Comparison of ENCODE assay signal across 2 cellular contexts in genomic region chr14:52550661-52551060, GRCh38.
TF ChIP-seq lines count a peak whose summit lies in the region.

No MANE protein-coding gene starts in this region.

TF ChIP-seq in HepG2, 621 proteins besides CTCF, POLR2A, EP300 and RAD21:
- TF ChIP-seq ZNF33B (CRISPR knock-in tag; IDR thresholded peaks at IDR 0.05) (no peak), ISX (CRISPR knock-in tag; conservative IDR thresholded peaks at IDR 0.05) (no peak), ZFY (CRISPR knock-in tag; IDR thresholded peaks at IDR 0.05) (no peak), ZNF205 (CRISPR knock-in tag; IDR thresholded peaks at IDR 0.05) (no peak), SIN3A (IDR thresholded peaks at IDR 0.05; ENCODE audit: borderline replicate concordance, low read depth, low read length) (no peak), ZNF232 (CRISPR knock-in tag; IDR thresholded peaks at IDR 0.05; ENCODE audit: borderline replicate concordance) (no peak), ZNF224 (CRISPR knock-in tag; IDR thresholded peaks at IDR 0.05) (no peak), HCFC1 (IDR thresholded peaks at IDR 0.05; ENCODE audit: low read depth, low read length) (no peak), ZBTB46 (CRISPR knock-in tag; IDR thresholded peaks at IDR 0.05; ENCODE audit: borderline replicate concordance) (no peak), CEBPZ (IDR thresholded peaks at IDR 0.05; ENCODE audit: low read length) (no peak), GPBP1L1 (CRISPR knock-in tag; IDR thresholded peaks at IDR 0.05) (no peak), NR2F2 (IDR thresholded peaks at IDR 0.05; ENCODE audit: borderline replicate concordance, low read depth) (no peak), GATA4 (IDR thresholded peaks at IDR 0.05; ENCODE audit: borderline replicate concordance, low read depth) (no peak), KDM3A (CRISPR knock-in tag; IDR thresholded peaks at IDR 0.05; ENCODE audit: low read depth) (no peak), RFX5 (IDR thresholded peaks at IDR 0.05; ENCODE audit: low read depth, low read length) (no peak), ZHX1 (CRISPR knock-in tag; IDR thresholded peaks at IDR 0.05; ENCODE audit: low read depth) (no peak), ZNF552 (CRISPR knock-in tag; IDR thresholded peaks at IDR 0.05; ENCODE audit: borderline replicate concordance) (no peak), NFYC (CRISPR knock-in tag; IDR thresholded peaks at IDR 0.05) (no peak)

TF ChIP-seq in WTC11, 78 proteins besides CTCF, POLR2A, EP300 and RAD21:
- no peak for TF ChIP-seq TCF7 (CRISPR knock-in tag; IDR thresholded peaks at IDR 0.05; ENCODE audit: low read depth)
- no peak for TF ChIP-seq ZNF219 (CRISPR knock-in tag; IDR thresholded peaks at IDR 0.05; ENCODE audit: borderline replicate concordance)
- no peak for TF ChIP-seq CREM (CRISPR knock-in tag; IDR thresholded peaks at IDR 0.05)
- no peak for TF ChIP-seq PREB (CRISPR knock-in tag; IDR thresholded peaks at IDR 0.05; ENCODE audit: borderline replicate concordance)
- TF ChIP-seq HMGA2 (CRISPR knock-in tag; IDR thresholded peaks at IDR 0.05), result no peak
- no peak for TF ChIP-seq RORB (CRISPR knock-in tag; IDR thresholded peaks at IDR 0.05)
- TF ChIP-seq JAZF1 (CRISPR knock-in tag; IDR thresholded peaks at IDR 0.05), result no peak
- TF ChIP-seq SMAD3 (CRISPR knock-in tag; IDR thresholded peaks at IDR 0.05; ENCODE audit: borderline replicate concordance), result no peak
TF ChIP-seq in WTC11: peak in this region for 0.
